8 cellular contexts compared by ENCODE assay signal in the genomic region with DNA sequence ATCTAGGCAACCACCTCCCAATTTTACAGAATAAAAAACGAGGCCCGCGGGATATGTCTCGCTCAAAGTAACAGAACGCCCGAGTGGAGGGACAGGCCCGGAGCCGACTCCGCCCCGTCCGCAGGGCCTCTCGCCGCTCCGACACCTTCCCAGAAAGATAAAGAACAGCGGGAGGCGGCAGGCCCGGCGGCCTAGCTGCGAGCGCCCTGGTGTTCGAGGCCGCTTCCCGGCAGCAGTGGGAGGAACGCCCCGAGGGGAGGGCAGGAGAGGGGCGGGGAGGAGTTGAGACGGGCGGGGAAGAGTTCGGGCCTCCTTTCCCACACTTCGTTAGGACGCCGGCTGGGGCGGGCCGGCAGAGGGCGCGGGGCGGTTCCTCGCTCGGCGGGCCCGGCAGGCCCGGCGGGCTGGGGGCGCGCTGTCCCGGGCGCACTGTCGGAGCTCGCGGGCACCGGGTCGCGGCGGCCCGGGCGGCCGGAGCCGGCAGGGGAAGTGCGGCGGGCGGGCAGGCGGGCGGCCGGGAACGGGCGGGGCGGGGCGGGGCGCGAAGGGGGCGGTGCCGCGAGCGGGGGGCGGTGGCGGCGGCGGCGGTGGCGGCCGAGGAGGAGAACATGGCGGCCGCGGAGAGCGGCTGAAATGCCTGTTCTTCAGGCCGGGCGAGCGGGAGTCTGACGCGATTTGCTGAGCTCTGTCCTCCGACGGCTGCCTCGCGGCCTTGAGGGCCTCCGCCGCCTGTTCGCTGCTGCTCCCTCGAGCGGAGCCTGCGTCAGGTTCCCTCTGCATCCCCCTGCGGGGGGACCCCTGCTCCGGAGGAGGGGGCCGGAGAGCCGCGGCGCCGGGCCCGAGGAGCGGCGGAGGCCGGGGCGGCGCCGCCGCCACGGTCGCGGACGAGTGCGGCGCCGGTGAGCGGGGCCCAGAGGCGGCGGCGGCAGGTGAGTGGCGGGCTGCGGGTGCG. TPM values are rescaled to one million over a fixed set of nuclear protein-coding genes. Genes with fewer than 3 reads are reported as not detected.
A peak's percentile ranks its signal among the peaks of the same experiment; 100 is the strongest.
DNase-seq lines count a peak whose midpoint lies in the region; TF ChIP-seq lines count a peak whose summit lies in the region.

NCOA1 (plus strand) TSS at position 581 of the 952 bp plus-strand sequence. CDS start 167,424 bp downstream, outside the sequence.

- peak; percentile 93 for DNase-seq in ELF-1 (ENCODE audit: low read depth, low spot score)
- peak; percentile 68 for DNase-seq in H4 (ENCODE audit: low spot score)
- peak; percentile 71 to 75 for DNase-seq in SHP77 (lab: John Stamatoyannopoulos, UW)
- DNase-seq in activated effector memory CD4-positive, alpha-beta T cell treated with Interleukin-2 at 50 U/mL for 16 hours, result peak; percentile 89
- peak; percentile 82 for DNase-seq in fibroblast of the conjunctiva (ENCODE audit: low read depth)
- peak; percentile 83 for DNase-seq in neural crest cell (ENCODE audit: low read depth, low spot score)
- peak; percentile 89 for DNase-seq in stomach

- peak within 1 kb of the TSS; percentile 89 for H3K4me2 ChIP-seq in Loucy (ENCODE audit: low read depth, low read length, poor library complexity, severe bottlenecking)

- H3K36me3 ChIP-seq in Loucy (ENCODE audit: insufficient read depth, low read length) (no peaks in the 10 kb centered on the region), stomach (no peaks in the 10 kb centered on the region)

- no peak for TF ChIP-seq CTCF in Loucy (conservative IDR thresholded peaks at IDR 0.05; ENCODE audit: low read length)
- peak; percentile 34 for TF ChIP-seq CTCF in neural crest cell (conservative IDR thresholded peaks at IDR 0.05)
- peak in 2 of 7 experiments; percentile 7 to 42 for TF ChIP-seq CTCF in stomach (IDR thresholded peaks at IDR 0.05)

- H4K20me1 ChIP-seq in Loucy (ENCODE audit: insufficient read depth, low read length, poor library complexity, severe bottlenecking), result peaks cover 22% of the 10 kb centered on the region

- H3K27ac ChIP-seq in stomach, result peak within 1 kb of the TSS; percentile 82 to 100 (median 92)

- H3K4me1 ChIP-seq in Loucy (ENCODE audit: insufficient read depth, low read length, poor library complexity, severe bottlenecking) (peaks cover 49% of the 10 kb centered on the region), stomach (peaks cover 12 to 45% (median 38%) of the 10 kb centered on the region in 4 donors)

- no peak for TF ChIP-seq POLR2A in stomach (IDR thresholded peaks at IDR 0.05)

- intact Hi-C loops in stomach (cut with DNase I; ENCODE audit: low total_unique reads), result no loop called here

- no peaks in the 10 kb centered on the region for H3K9me3 Mint-ChIP-seq in neural crest cell

- H3F3A ChIP-seq in Loucy (ENCODE audit: low read depth), result no peaks in the 10 kb centered on the region

- TF ChIP-seq EP300 in stomach (IDR thresholded peaks at IDR 0.05), result no peak

- peaks cover 34% of the 10 kb centered on the region for H3K4me1 Mint-ChIP-seq in neural crest cell

- peak within 1 kb of the TSS; percentile 76 for H3K9ac ChIP-seq in Loucy (ENCODE audit: low read depth, low read length, poor library complexity, severe bottlenecking)

- no peaks in the 10 kb centered on the region for H3K36me3 Mint-ChIP-seq in neural crest cell (ENCODE audit: low read depth)

- H3K79me2 ChIP-seq in Loucy (ENCODE audit: insufficient read depth, low read length), result peaks cover 45% of the 10 kb centered on the region

- H3K27ac Mint-ChIP-seq in neural crest cell (ENCODE audit: unreplicated experiment), result peak within 1 kb of the TSS; percentile 37

- H3K27me3 ChIP-seq in Loucy (ENCODE audit: insufficient read depth, low read length, poor library complexity, severe bottlenecking) (no peaks in the 10 kb centered on the region), stomach (no peaks in the 10 kb centered on the region)

- peak within 1 kb of the TSS; percentile 85 for H3K4me3 ChIP-seq in Loucy (ENCODE audit: low read length, poor library complexity, severe bottlenecking)
- H3K4me3 ChIP-seq in stomach, result peak within 1 kb of the TSS; percentile 86 to 94 (median 87)

- peaks cover 15% of the 10 kb centered on the region for H3K27me3 Mint-ChIP-seq in neural crest cell (ENCODE audit: low read depth)

- peak within 1 kb of the TSS; percentile 90 for H2AFZ ChIP-seq in Loucy (ENCODE audit: low read length)

- no peaks in the 10 kb centered on the region for H3K9me2 ChIP-seq in Loucy (replicated peaks; ENCODE audit: low read depth, low read length)

- WGBS in stomach, 5 donors, result 0 to 1% (median 0%) methylated on average over 28 to 125 of the region's 129 CpGs

- H3K9me3 ChIP-seq in Loucy (ENCODE audit: insufficient read depth, low read depth, low read length), result no peaks in the 10 kb centered on the region
- H3K9me3 ChIP-seq in stomach, result no peaks in the 10 kb centered on the region

- peak within 1 kb of the TSS; percentile 92 for H3K4me3 Mint-ChIP-seq in neural crest cell

RNA-seq across cellular contexts. Expression of gene NCOA1, which starts in this region (rescaled TPM):
- total RNA-seq in H4 (2014; rRNA removed; shearing (Covaris generic)), result 4.7 and 5.6 TPM in 2 replicates
- 19.8 and 20.1 TPM in 2 replicates for total RNA-seq in neural crest cell
- total RNA-seq in stomach, result 100 to 1,000 TPM in 1 of 5 donors, 10 to 100 TPM in 4; 24.5 to 223 (median 59.1) TPM
- 10 to 100 TPM in 1 of 3 donors, 1 to 10 TPM in 2; 7.3 to 10.7 (median 8.3) TPM for polyA plus RNA-seq in stomach

Comparison
In these comparisons a context has a peak if more than half of its experiments do, and no peak if none do; other contexts are left out.
1. Peak in every context shown above with its lines: DNase-seq, H3K4me3 ChIP-seq and H3K27ac ChIP-seq.